In the genomic region with DNA sequence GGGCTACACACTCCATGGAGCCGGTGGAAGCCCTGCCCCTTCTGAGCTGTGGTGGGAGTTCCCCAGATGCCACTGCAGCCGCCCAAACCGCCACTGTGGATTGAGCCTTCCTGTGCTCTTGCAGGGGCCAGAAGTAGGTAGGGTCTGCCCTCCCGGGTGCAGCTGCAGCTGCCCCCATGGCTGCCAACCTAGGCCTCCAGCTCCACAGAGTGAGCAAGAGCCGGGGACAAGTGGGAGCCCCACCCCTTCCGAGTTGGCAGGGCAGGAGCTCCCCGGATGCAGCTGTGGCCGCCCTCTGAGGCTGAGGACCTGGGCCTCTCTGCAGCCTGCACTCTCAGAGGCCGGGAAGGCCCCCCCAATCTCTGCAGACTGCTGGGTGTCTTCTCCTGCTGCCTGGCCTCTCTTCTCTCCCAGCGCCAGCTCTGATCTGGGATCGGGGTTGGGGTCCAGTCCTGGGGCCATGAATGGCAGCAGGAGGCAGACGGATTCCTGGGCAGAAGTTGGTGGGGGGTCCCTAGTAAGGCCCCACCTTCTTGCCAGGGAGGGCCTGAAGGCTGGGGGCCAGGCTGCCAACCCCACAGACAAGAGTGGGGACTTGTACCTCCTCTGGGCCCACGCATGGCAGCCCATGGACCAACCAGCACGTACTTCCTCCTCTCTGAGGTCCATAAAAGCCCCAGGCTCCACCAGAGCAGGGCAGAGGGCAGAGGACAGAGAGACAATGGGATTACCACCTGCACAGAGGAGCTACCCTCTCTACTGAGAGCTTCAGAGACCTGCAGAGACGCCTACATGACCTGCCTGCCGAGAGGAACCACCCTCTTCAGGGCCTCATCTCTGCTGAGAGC, we compare ENCODE assay signal across 8 cellular contexts. TPM values are rescaled to one million over a fixed set of nuclear protein-coding genes. Genes with fewer than 3 reads are reported as not detected.
A peak's percentile ranks its signal among the peaks of the same experiment; 100 is the strongest.
DNase-seq lines count a peak whose midpoint lies in the region; ATAC-seq lines count a peak whose summit lies in the region.

No MANE protein-coding gene starts in this region.

- peak overlapping the region; percentile 65 for H3K4me3 Mint-ChIP-seq in activated naive CD8-positive, alpha-beta T cell treated with anti-CD3 and anti-CD28 coated beads, Interleukin-2, amount 10 ng/mL, durations not matched to agents 7 days and 5 days

- ATAC-seq in GM18868 (IDR thresholded peaks at IDR 0.05; ENCODE audit: unreplicated experiment) (peak; percentile 40), GM18858 (IDR thresholded peaks at IDR 0.05; ENCODE audit: unreplicated experiment) (no peak), GM21381 (IDR thresholded peaks at IDR 0.05; ENCODE audit: unreplicated experiment) (no peak)
- ATAC-seq in activated naive CD8-positive, alpha-beta T cell treated with anti-CD3 and anti-CD28 coated beads, Interleukin-2, amount 10 ng/mL, durations not matched to agents 7 days and 5 days (ENCODE audit: low read depth): peak; percentile 94

- POLR2A ChIA-PET in activated naive CD8-positive, alpha-beta T cell treated with anti-CD3 and anti-CD28 coated beads, Interleukin-2, amount 10 ng/mL, durations not matched to agents 7 days and 5 days (lab: Charles Lee): interaction anchor here (0.8 to 7.7 kb wide), 13 partner anchors 9 to 210 kb away, joined by 3 to 160 read pairs (median 4); partner anchors contain the start of genes AP2S1 and SLC1A5

- no peaks in the 10 kb centered on the region for H3K27me3 Mint-ChIP-seq in activated naive CD8-positive, alpha-beta T cell treated with anti-CD3 and anti-CD28 coated beads, Interleukin-2, amount 10 ng/mL, durations not matched to agents 7 days and 5 days

- H3K4me1 Mint-ChIP-seq in activated naive CD8-positive, alpha-beta T cell treated with anti-CD3 and anti-CD28 coated beads, Interleukin-2, amount 10 ng/mL, durations not matched to agents 7 days and 5 days: peaks cover 25% of the 10 kb centered on the region

- no peaks in the 10 kb centered on the region for H3K36me3 Mint-ChIP-seq in activated naive CD8-positive, alpha-beta T cell treated with anti-CD3 and anti-CD28 coated beads, Interleukin-2, amount 10 ng/mL, durations not matched to agents 7 days and 5 days

- H3K9me3 Mint-ChIP-seq in activated naive CD8-positive, alpha-beta T cell treated with anti-CD3 and anti-CD28 coated beads, Interleukin-2, amount 10 ng/mL, durations not matched to agents 7 days and 5 days: no peaks in the 10 kb centered on the region

- peak overlapping the region; percentile 82 for H3K27ac Mint-ChIP-seq in activated naive CD8-positive, alpha-beta T cell treated with anti-CD3 and anti-CD28 coated beads, Interleukin-2, amount 10 ng/mL, durations not matched to agents 7 days and 5 days

- DNase-seq in T follicular helper cell (ENCODE audit: low read depth): peak; percentile 34
- peak; percentile 78 for DNase-seq in activated naive CD8-positive, alpha-beta T cell treated with anti-CD3 and anti-CD28 coated beads, Interleukin-2, amount 10 ng/mL, durations not matched to agents 7 days and 5 days
- peak; percentile 21 to 24 for DNase-seq in stimulated activated CD4-positive, alpha-beta T cell treated with anti-CD3 and anti-CD28 coated beads, Interleukin-1b, Interleukin-23, amount 100 ng/mL, for 1 hour (ENCODE audit: low read depth in 2 of 2)
- DNase-seq in hepatic stellate cell (ENCODE audit: low spot score): no peak
- DNase-seq in NCI-H2081 (lab: John Stamatoyannopoulos, UW): no peak

RNA-seq across cellular contexts. Expression of gene AP2S1, which starts 28.9 kb away (rescaled TPM):
- 100 to 1,000 TPM; 103 to 110 TPM for total RNA-seq in activated naive CD8-positive, alpha-beta T cell treated with anti-CD3 and anti-CD28 coated beads, Interleukin-2, amount 10 ng/mL, durations not matched to agents 7 days and 5 days

RNA-seq across cellular contexts. Expression of gene SLC1A5, which starts 33.3 kb away (rescaled TPM):
- 100 to 1,000 TPM; 121 to 127 TPM for total RNA-seq in activated naive CD8-positive, alpha-beta T cell treated with anti-CD3 and anti-CD28 coated beads, Interleukin-2, amount 10 ng/mL, durations not matched to agents 7 days and 5 days

RNA-seq across cellular contexts. Expression of gene ARHGAP35, which starts 39.1 kb away (rescaled TPM):
- total RNA-seq in activated naive CD8-positive, alpha-beta T cell treated with anti-CD3 and anti-CD28 coated beads, Interleukin-2, amount 10 ng/mL, durations not matched to agents 7 days and 5 days: 10 to 100 TPM; 38.8 to 42.7 TPM

Comparison
In these comparisons a context has a peak if more than half of its experiments do, and no peak if none do; other contexts are left out.
1. ATAC-seq: peak in GM18868 (single experiment) and activated naive CD8-positive, alpha-beta T cell treated with anti-CD3 and anti-CD28 coated beads, Interleukin-2, amount 10 ng/mL, durations not matched to agents 7 days and 5 days (single experiment); none in GM18858 (single experiment) and GM21381 (single experiment).
2. DNase-seq: peak in T follicular helper cell (single experiment), activated naive CD8-positive, alpha-beta T cell treated with anti-CD3 and anti-CD28 coated beads, Interleukin-2, amount 10 ng/mL, durations not matched to agents 7 days and 5 days (single experiment) and stimulated activated CD4-positive, alpha-beta T cell treated with anti-CD3 and anti-CD28 coated beads, Interleukin-1b, Interleukin-23, amount 100 ng/mL, for 1 hour (2 of 2); none in hepatic stellate cell (single experiment) and NCI-H2081 (0 of 2).